35 cellular contexts compared by ENCODE assay signal in the genomic region with DNA sequence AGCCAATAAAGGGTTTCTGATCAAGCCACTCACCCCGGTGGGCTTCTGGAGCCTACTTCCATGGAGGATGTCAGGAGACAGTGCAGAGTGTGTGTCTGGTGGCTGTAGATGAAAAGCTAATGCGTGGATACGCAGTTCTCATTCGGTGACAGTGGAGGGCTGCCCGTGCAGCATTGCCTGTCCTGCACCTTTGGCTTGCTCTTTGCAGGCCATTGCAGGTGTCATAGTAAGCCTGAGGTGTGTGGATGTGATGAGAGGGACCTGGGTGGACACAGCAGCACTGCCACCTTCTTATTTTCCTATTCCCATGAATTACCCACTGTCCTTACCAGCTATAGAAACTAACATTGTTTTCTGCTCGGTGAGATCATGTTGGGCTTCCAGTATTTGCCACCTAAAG.
"Had no signal": no experiment of that assay in that cellular context is flagged by ENCODE, and none has a peak within 500 bp of the region (broad histone marks: within the 10 kb centered on the region; RNA-seq: fewer than 3 reads in every experiment).

No MANE protein-coding gene starts in this region.

- H3K27me3 ChIP-seq: ascending aorta had no signal

- ATAC-seq: activated CD8-positive, alpha-beta T cell treated with anti-CD3 and anti-CD28 coated beads for 36 hours; activated naive CD8-positive, alpha-beta T cell treated with anti-CD3 and anti-CD28 coated beads, Interleukin-2, amount 50 U/mL, for 24 hours; activated T-cell treated with anti-CD3 and anti-CD28 coated beads, Interleukin-2, amount 50 U/mL, for 4 hours; activated T-cell treated with anti-CD3 and anti-CD28 coated beads, Interleukin-2, amount 50 U/mL, for 72 hours; activated T-helper 17 cell treated with anti-CD3 and anti-CD28 coated beads, Interleukin-2, amount 50 U/mL, for 72 hours had no signal

- H3K27ac ChIP-seq: ascending aorta, cardiac muscle cell, VCaP had no signal

- H3K4me1 Mint-ChIP-seq: activated B cell treated with CpG ODN at 0.5 μM for 24 hours; activated naive CD4-positive, alpha-beta T cell treated with anti-CD3 and anti-CD28 coated beads, Interleukin-2, amount 10 ng/mL, durations not matched to agents 7 days and 5 days; activated naive CD4-positive, alpha-beta T cell treated with anti-CD3 and anti-CD28 coated beads, Interleukin-2, amount 50 U/mL, for 24 hours; activated naive CD8-positive, alpha-beta T cell treated with anti-CD3 and anti-CD28 coated beads, Interleukin-2, amount 10 ng/mL, durations not matched to agents 7 days and 5 days; activated naive CD8-positive, alpha-beta T cell treated with anti-CD3 and anti-CD28 coated beads, Interleukin-2, amount 50 U/mL, for 24 hours; activated T-helper 17 cell treated with anti-CD3 and anti-CD28 coated beads, Interleukin-2, amount 50 U/mL, for 72 hours had no signal

- H3K36me3 ChIP-seq: ascending aorta, cardiac muscle cell had no signal

- H3K27ac Mint-ChIP-seq: activated B cell treated with CpG ODN at 0.5 μM for 24 hours; activated CD4-positive, alpha-beta memory T cell treated with anti-CD3 and anti-CD28 coated beads for 36 hours; activated CD8-positive, alpha-beta T cell treated with anti-CD3 and anti-CD28 coated beads for 36 hours; activated naive CD4-positive, alpha-beta T cell treated with anti-CD3 and anti-CD28 coated beads, Interleukin-2, amount 10 ng/mL, durations not matched to agents 7 days and 5 days; activated naive CD4-positive, alpha-beta T cell treated with anti-CD3 and anti-CD28 coated beads, Interleukin-2, amount 50 U/mL, for 24 hours; activated naive CD8-positive, alpha-beta T cell; activated naive CD8-positive, alpha-beta T cell treated with anti-CD3 and anti-CD28 coated beads, Interleukin-2, amount 10 ng/mL, durations not matched to agents 7 days and 5 days; activated naive CD8-positive, alpha-beta T cell treated with anti-CD3 and anti-CD28 coated beads, Interleukin-2, amount 50 U/mL, for 24 hours; activated T-cell treated with anti-CD3 and anti-CD28 coated beads, Interleukin-2, amount 50 U/mL, for 72 hours; activated T-helper 1 cell treated with anti-CD3 and anti-CD28 coated beads, Interleukin-12 subunit alpha, Interleukin-12 subunit beta, Interleukin-2, Interleukin-4 antibody, amounts not matched to agents 30 ng/mL and 10 ng/mL and 1 ng/mL, durations not matched to agents 14 hours and 24 hours and 36 hours; activated T-helper 17 cell treated with anti-CD3 and anti-CD28 coated beads, Interleukin-2, amount 50 U/mL, for 72 hours; brain; T-helper 1 cell treated with Interleukin-12 subunit alpha and Interleukin-12 subunit beta and Interleukin-4 antibody, amounts not matched to agents 30 μg/mL and 1 μg/mL, for 36 hours; T-helper 2 cell treated with Interferon-gamma antibody and Interleukin-4, amounts not matched to agents 5 μg/mL and 100 μg/mL, for 36 hours had no signal

- DNase-seq: activated B cell treated with CpG ODN at 0.5 μM for 24 hours; activated CD4-positive, alpha-beta memory T cell treated with anti-CD3 and anti-CD28 coated beads for 36 hours; activated CD4-positive, alpha-beta T cell treated with anti-CD3 and anti-CD28 coated beads for 48 hours; activated CD4-positive, alpha-beta T cell treated with anti-CD3 and anti-CD28 coated beads, Interleukin-2, amount 50 U/mL, for 1 hour; activated CD4-positive, alpha-beta T cell treated with anti-CD3 and anti-CD28 coated beads, Interleukin-2, amount 50 U/mL, for 4 hours; activated CD4-positive, CD25-positive, alpha-beta regulatory T cell treated with anti-CD3 and anti-CD28 coated beads, Interleukin-2, amount 50 U/mL, for 72 hours; activated CD8-positive, alpha-beta memory T cell treated with anti-CD3 and anti-CD28 coated beads, Interleukin-2, amount 50 U/mL, for 4 hours; activated CD8-positive, alpha-beta T cell treated with anti-CD3 and anti-CD28 coated beads for 36 hours; activated effector memory CD4-positive, alpha-beta T cell treated with Interleukin-2 at 50 U/mL for 16 hours; activated gamma-delta T cell; activated naive CD4-positive, alpha-beta T cell treated with anti-CD3 and anti-CD28 coated beads, Interleukin-2, amount 10 ng/mL, durations not matched to agents 7 days and 5 days; activated naive CD4-positive, alpha-beta T cell treated with Interleukin-2 at 50 U/mL for 16 hours; activated naive CD8-positive, alpha-beta T cell treated with anti-CD3 and anti-CD28 coated beads, Interleukin-2, amount 10 ng/mL, durations not matched to agents 7 days and 5 days; activated naive CD8-positive, alpha-beta T cell treated with anti-CD3 and anti-CD28 coated beads, Interleukin-2, amount 50 U/mL, for 24 hours; activated T-cell treated with anti-CD3 and anti-CD28 coated beads for 4 hours; activated T-cell treated with anti-CD3 and anti-CD28 coated beads, Interleukin-2, amount 50 U/mL, for 1 hour; activated T-cell treated with anti-CD3 and anti-CD28 coated beads, Interleukin-2, amount 50 U/mL, for 4 hours; activated T-cell treated with anti-CD3 and anti-CD28 coated beads, Interleukin-2, amount 50 U/mL, for 72 hours; amygdala; anterior cingulate cortex; central memory CD4-positive, alpha-beta T cell; SW 1271; T-helper 1 cell; T-helper 2 cell; T-helper 9 cell had no signal

- H3K4me3 Mint-ChIP-seq: activated B cell treated with CpG ODN at 0.5 μM for 24 hours; activated CD4-positive, alpha-beta memory T cell treated with anti-CD3 and anti-CD28 coated beads for 36 hours; activated CD8-positive, alpha-beta T cell treated with anti-CD3 and anti-CD28 coated beads for 36 hours; activated naive CD4-positive, alpha-beta T cell treated with anti-CD3 and anti-CD28 coated beads, Interleukin-2, amount 10 ng/mL, durations not matched to agents 7 days and 5 days; activated naive CD4-positive, alpha-beta T cell treated with anti-CD3 and anti-CD28 coated beads, Interleukin-2, amount 50 U/mL, for 24 hours; activated naive CD8-positive, alpha-beta T cell; activated naive CD8-positive, alpha-beta T cell treated with anti-CD3 and anti-CD28 coated beads, Interleukin-2, amount 10 ng/mL, durations not matched to agents 7 days and 5 days; activated naive CD8-positive, alpha-beta T cell treated with anti-CD3 and anti-CD28 coated beads, Interleukin-2, amount 50 U/mL, for 24 hours; activated T-cell treated with anti-CD3 and anti-CD28 coated beads, Interleukin-2, amount 50 U/mL, for 4 hours; activated T-cell treated with anti-CD3 and anti-CD28 coated beads, Interleukin-2, amount 50 U/mL, for 72 hours; activated T-helper 1 cell treated with anti-CD3 and anti-CD28 coated beads, Interleukin-12 subunit alpha, Interleukin-12 subunit beta, Interleukin-2, Interleukin-4 antibody, amounts not matched to agents 30 ng/mL and 10 ng/mL and 1 ng/mL, durations not matched to agents 14 hours and 24 hours and 36 hours; activated T-helper 17 cell treated with anti-CD3 and anti-CD28 coated beads, Interleukin-2, amount 50 U/mL, for 72 hours; brain; T-helper 1 cell treated with Interleukin-12 subunit alpha and Interleukin-12 subunit beta and Interleukin-4 antibody, amounts not matched to agents 30 μg/mL and 1 μg/mL, for 36 hours; T-helper 2 cell treated with Interferon-gamma antibody and Interleukin-4, amounts not matched to agents 5 μg/mL and 100 μg/mL, for 36 hours had no signal

- H3K9me3 Mint-ChIP-seq: activated CD4-positive, alpha-beta memory T cell treated with anti-CD3 and anti-CD28 coated beads for 36 hours; activated CD8-positive, alpha-beta T cell treated with anti-CD3 and anti-CD28 coated beads for 36 hours; activated naive CD8-positive, alpha-beta T cell treated with anti-CD3 and anti-CD28 coated beads, Interleukin-2, amount 10 ng/mL, durations not matched to agents 7 days and 5 days; activated naive CD8-positive, alpha-beta T cell treated with anti-CD3 and anti-CD28 coated beads, Interleukin-2, amount 50 U/mL, for 24 hours; activated T-cell treated with anti-CD3 and anti-CD28 coated beads, Interleukin-2, amount 50 U/mL, for 4 hours; activated T-helper 1 cell treated with anti-CD3 and anti-CD28 coated beads, Interleukin-12 subunit alpha, Interleukin-12 subunit beta, Interleukin-2, Interleukin-4 antibody, amounts not matched to agents 30 ng/mL and 10 ng/mL and 1 ng/mL, durations not matched to agents 14 hours and 24 hours and 36 hours; activated T-helper 17 cell treated with anti-CD3 and anti-CD28 coated beads, Interleukin-2, amount 50 U/mL, for 72 hours; T-helper 1 cell treated with Interleukin-12 subunit alpha and Interleukin-12 subunit beta and Interleukin-4 antibody, amounts not matched to agents 30 μg/mL and 1 μg/mL, for 36 hours; T-helper 2 cell treated with Interferon-gamma antibody and Interleukin-4, amounts not matched to agents 5 μg/mL and 100 μg/mL, for 36 hours had no signal

- H3K9me3 ChIP-seq: ascending aorta had no signal

- H3K4me3 ChIP-seq: ascending aorta, cardiac muscle cell had no signal

- H3K36me3 Mint-ChIP-seq: activated CD4-positive, alpha-beta memory T cell treated with anti-CD3 and anti-CD28 coated beads for 36 hours; activated naive CD4-positive, alpha-beta T cell treated with anti-CD3 and anti-CD28 coated beads, Interleukin-2, amount 10 ng/mL, durations not matched to agents 7 days and 5 days; activated naive CD4-positive, alpha-beta T cell treated with anti-CD3 and anti-CD28 coated beads, Interleukin-2, amount 50 U/mL, for 24 hours; activated naive CD8-positive, alpha-beta T cell treated with anti-CD3 and anti-CD28 coated beads, Interleukin-2, amount 10 ng/mL, durations not matched to agents 7 days and 5 days; brain had no signal

- H3K27me3 Mint-ChIP-seq: activated CD8-positive, alpha-beta T cell treated with anti-CD3 and anti-CD28 coated beads for 36 hours; activated naive CD4-positive, alpha-beta T cell treated with anti-CD3 and anti-CD28 coated beads, Interleukin-2, amount 10 ng/mL, durations not matched to agents 7 days and 5 days; activated naive CD4-positive, alpha-beta T cell treated with anti-CD3 and anti-CD28 coated beads, Interleukin-2, amount 50 U/mL, for 24 hours had no signal

- H3K4me1 ChIP-seq: ascending aorta had no signal
